1 cellular context compared by ENCODE assay signal in the genomic region with DNA sequence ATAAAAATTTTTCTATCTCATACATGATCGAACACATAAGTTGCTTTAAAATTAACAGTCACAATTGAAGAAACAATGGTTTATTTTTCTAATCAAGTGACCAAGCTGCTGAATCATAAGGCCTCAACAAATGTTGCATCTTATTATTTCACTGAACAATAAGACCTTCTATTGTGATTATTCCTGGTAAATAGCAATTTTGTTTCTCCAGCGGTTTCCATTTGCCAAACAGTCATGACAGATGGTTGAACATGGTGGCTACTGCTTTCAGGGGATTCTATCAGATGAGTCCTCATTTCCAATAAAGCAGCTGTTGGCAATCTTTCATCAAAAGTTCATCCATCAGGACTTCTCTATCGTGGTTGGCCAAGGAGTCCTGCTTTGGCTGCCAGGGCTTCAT.
TF ChIP-seq lines count a peak whose summit lies in the region.

No MANE protein-coding gene starts in this region.

TF ChIP-seq in K562, 482 proteins besides CTCF, POLR2A, EP300 and RAD21:
- TF ChIP-seq PKNOX1 (IDR thresholded peaks at IDR 0.05) (no peak), ZNF232 (CRISPR knock-in tag; IDR thresholded peaks at IDR 0.05) (no peak)
- TF ChIP-seq, protein P1, sequence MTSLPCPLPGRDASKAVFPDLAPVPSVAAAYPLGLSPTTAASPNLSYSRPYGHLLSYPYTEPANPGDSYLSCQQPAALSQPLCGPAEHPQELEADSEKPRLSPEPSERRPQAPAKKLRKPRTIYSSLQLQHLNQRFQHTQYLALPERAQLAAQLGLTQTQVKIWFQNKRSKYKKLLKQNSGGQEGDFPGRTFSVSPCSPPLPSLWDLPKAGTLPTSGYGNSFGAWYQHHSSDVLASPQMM (CRISPR knock-in tag; IDR thresholded peaks at IDR 0.05): no peak
- TF ChIP-seq, protein P2, sequence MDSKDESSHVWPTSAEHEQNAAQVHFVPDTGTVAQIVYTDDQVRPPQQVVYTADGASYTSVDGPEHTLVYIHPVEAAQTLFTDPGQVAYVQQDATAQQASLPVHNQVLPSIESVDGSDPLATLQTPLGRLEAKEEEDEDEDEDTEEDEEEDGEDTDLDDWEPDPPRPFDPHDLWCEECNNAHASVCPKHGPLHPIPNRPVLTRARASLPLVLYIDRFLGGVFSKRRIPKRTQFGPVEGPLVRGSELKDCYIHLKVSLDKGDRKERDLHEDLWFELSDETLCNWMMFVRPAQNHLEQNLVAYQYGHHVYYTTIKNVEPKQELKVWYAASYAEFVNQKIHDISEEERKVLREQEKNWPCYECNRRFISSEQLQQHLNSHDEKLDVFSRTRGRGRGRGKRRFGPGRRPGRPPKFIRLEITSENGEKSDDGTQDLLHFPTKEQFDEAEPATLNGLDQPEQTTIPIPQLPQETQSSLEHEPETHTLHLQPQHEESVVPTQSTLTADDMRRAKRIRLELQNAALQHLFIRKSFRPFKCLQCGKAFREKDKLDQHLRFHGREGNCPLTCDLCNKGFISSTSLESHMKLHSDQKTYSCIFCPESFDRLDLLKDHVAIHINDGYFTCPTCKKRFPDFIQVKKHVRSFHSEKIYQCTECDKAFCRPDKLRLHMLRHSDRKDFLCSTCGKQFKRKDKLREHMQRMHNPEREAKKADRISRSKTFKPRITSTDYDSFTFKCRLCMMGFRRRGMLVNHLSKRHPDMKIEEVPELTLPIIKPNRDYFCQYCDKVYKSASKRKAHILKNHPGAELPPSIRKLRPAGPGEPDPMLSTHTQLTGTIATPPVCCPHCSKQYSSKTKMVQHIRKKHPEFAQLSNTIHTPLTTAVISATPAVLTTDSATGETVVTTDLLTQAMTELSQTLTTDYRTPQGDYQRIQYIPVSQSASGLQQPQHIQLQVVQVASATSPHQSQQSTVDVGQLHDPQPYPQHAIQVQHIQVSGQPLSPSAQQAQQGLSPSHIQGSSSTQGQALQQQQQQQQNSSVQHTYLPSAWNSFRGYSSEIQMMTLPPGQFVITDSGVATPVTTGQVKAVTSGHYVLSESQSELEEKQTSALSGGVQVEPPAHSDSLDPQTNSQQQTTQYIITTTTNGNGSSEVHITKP (IDR thresholded peaks at IDR 0.05; ENCODE audit: partially characterized antibody): no peak
